Comparison of ENCODE assay signal across 1 cellular context in the genomic region with DNA sequence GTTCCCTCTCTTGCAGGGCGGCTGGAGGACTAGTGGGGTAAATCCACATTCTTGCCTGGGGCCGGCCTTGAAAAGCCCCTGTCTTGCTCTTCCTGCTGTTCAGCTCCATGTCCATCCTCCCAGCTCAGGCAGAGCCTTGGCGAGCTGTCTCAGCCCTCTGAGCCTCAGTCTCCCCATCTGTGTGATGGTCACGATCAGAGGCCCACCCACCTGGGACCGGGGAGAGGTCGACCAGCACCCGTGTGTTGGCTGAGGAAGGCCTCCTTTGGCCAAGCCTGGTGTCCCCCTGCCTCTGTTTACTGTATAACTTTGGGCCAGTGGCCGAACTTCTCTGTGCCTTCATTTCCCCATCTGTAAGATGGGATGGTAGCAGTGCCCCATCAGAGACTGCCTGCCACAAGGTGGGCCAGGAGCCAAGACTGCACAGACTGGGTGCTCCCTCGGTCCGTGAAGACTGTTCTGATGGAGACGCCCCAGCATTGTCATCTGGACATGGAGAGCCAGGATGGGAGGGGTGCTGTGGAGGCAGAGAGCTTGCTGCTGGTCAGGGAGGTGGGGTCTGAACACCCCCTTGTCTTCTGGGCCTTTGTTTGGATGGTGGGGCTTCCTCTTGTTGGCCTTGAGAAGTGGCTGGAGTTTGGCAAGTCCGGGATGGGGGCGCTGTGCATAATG.
A peak's percentile ranks its signal among the peaks of the same experiment; 100 is the strongest.
TF ChIP-seq lines count a peak whose summit lies in the region.

No MANE protein-coding gene starts in this region.

TF ChIP-seq in K562, 482 proteins besides CTCF, POLR2A, EP300 and RAD21:
- TF ChIP-seq BCOR (IDR thresholded peaks at IDR 0.05), result peak; percentile 50; the same call in 1 of the 2 replicates
- TF ChIP-seq TAF15 (IDR thresholded peaks at IDR 0.05; ENCODE audit: low read depth, low read length), result no peak
- no peak for TF ChIP-seq HINFP (tag; conservative IDR thresholded peaks at IDR 0.05; ENCODE audit: low read depth)
